Comparison of ENCODE assay signal across 16 cellular contexts in genomic region chr1:9238134-9238533, GRCh38. TPM values are rescaled to one million over a fixed set of nuclear protein-coding genes. Genes with fewer than 3 reads are reported as not detected.
A peak's percentile ranks its signal among the peaks of the same experiment; 100 is the strongest.
DNase-seq lines count a peak whose midpoint lies in the region; ATAC-seq and TF ChIP-seq lines count a peak whose summit lies in the region.
"Had no signal": no experiment of that assay in that cellular context is flagged by ENCODE, and none has a peak within 500 bp of the region (broad histone marks: within the 10 kb centered on the region; RNA-seq: fewer than 3 reads in every experiment).

No MANE protein-coding gene starts in this region.

- H3K9me3 ChIP-seq in ascending aorta: no peaks in the 10 kb centered on the region
- no peaks in the 10 kb centered on the region for H3K9me3 ChIP-seq in lower lobe of right lung
- H3K9me3 ChIP-seq: SJCRH30 had no signal

- H3K27me3 ChIP-seq in ascending aorta (no peaks in the 10 kb centered on the region), lower lobe of right lung (ENCODE audit: low read depth) (no peaks in the 10 kb centered on the region)
- H3K27me3 ChIP-seq: SJCRH30 had no signal

- no peak for ATAC-seq in lower lobe of right lung
- ATAC-seq in stimulated activated effector memory CD8-positive, alpha-beta T cell treated with anti-CD3 and anti-CD28 coated beads, Interleukin-12 subunit alpha, Interleukin-12 subunit beta, amount 100 ng/mL, for 72 hours: no peak
- ATAC-seq in HG03159 (IDR thresholded peaks at IDR 0.05; ENCODE audit: unreplicated experiment): no peak
- ATAC-seq: stimulated activated naive CD8-positive, alpha-beta T cell treated with anti-CD3 and anti-CD28 coated beads, Interleukin-15, amount 100 ng/mL, for 72 hours had no signal

- H3K4me3 Mint-ChIP-seq in IgD-negative memory B cell: peak overlapping the region in 1 of 4 donors; percentile 52
- H3K4me3 Mint-ChIP-seq in stimulated activated effector memory CD8-positive, alpha-beta T cell treated with anti-CD3 and anti-CD28 coated beads, Interleukin-12 subunit alpha, Interleukin-12 subunit beta, amount 100 ng/mL, for 72 hours: no peak overlapping the region
- H3K4me3 Mint-ChIP-seq: stimulated activated naive CD8-positive, alpha-beta T cell treated with anti-CD3 and anti-CD28 coated beads, Interleukin-15, amount 100 ng/mL, for 72 hours had no signal

- H3K4me3 ChIP-seq in ascending aorta: no peak overlapping the region
- no peak overlapping the region for H3K4me3 ChIP-seq in lower lobe of right lung
- H3K4me3 ChIP-seq: SJCRH30 had no signal

- H3K36me3 ChIP-seq in ascending aorta: no peaks in the 10 kb centered on the region
- H3K36me3 ChIP-seq in lower lobe of right lung: no peaks in the 10 kb centered on the region
- H3K36me3 ChIP-seq: SJCRH30 had no signal

- no peaks in the 10 kb centered on the region for H3K36me3 Mint-ChIP-seq in IgD-negative memory B cell
- peaks cover 11% of the 10 kb centered on the region for H3K36me3 Mint-ChIP-seq in stimulated activated effector memory CD8-positive, alpha-beta T cell treated with anti-CD3 and anti-CD28 coated beads, Interleukin-12 subunit alpha, Interleukin-12 subunit beta, amount 100 ng/mL, for 72 hours

- intact Hi-C loops in ascending aorta (cut with DNase I) (loop anchor here (5.0 kb wide), 1 partner anchor 54 kb away; the partner anchor contains the start of gene SPSB1), lower lobe of right lung (cut with DNase I) (no loop called here)

- DNase-seq in ascending aorta (ENCODE audit: low spot score in 2 of 2): no peak
- DNase-seq in lower lobe of right lung: no peak
- DNase-seq in stimulated activated effector memory CD8-positive, alpha-beta T cell treated with anti-CD3 and anti-CD28 coated beads, Interleukin-12 subunit alpha, Interleukin-12 subunit beta, amount 100 ng/mL, for 72 hours (ENCODE audit: low spot score in 2 of 2): no peak
- DNase-seq in NOMO-1 treated with dmso at 0.1 percent for 144 hours (lab: John Stamatoyannopoulos, UW; ENCODE audit: unreplicated experiment): no peak
- no peak for DNase-seq in GM03348 (ENCODE audit: low spot score)
- DNase-seq: anterior cingulate cortex; GF-D8; glutamatergic neuron; mesendoderm; NCI-H146; NCI-H69; SJCRH30; stimulated activated naive CD8-positive, alpha-beta T cell treated with anti-CD3 and anti-CD28 coated beads, Interleukin-15, amount 100 ng/mL, for 72 hours had no signal

- peaks cover 32 to 37% (median 33%) of the 10 kb centered on the region in 3 donors for H3K4me1 Mint-ChIP-seq in IgD-negative memory B cell
- H3K4me1 Mint-ChIP-seq in stimulated activated effector memory CD8-positive, alpha-beta T cell treated with anti-CD3 and anti-CD28 coated beads, Interleukin-12 subunit alpha, Interleukin-12 subunit beta, amount 100 ng/mL, for 72 hours: peaks cover 39% of the 10 kb centered on the region

- no peaks in the 10 kb centered on the region for H3K27me3 Mint-ChIP-seq in IgD-negative memory B cell
- H3K27me3 Mint-ChIP-seq: stimulated activated naive CD8-positive, alpha-beta T cell treated with anti-CD3 and anti-CD28 coated beads, Interleukin-15, amount 100 ng/mL, for 72 hours had no signal

- TF ChIP-seq CTCF in ascending aorta (IDR thresholded peaks at IDR 0.05) (no peak), lower lobe of right lung (IDR thresholded peaks at IDR 0.05) (no peak)

- peak overlapping the region in 2 of 3 donors; percentile 34 to 84 for H3K27ac Mint-ChIP-seq in IgD-negative memory B cell
- H3K27ac Mint-ChIP-seq in stimulated activated effector memory CD8-positive, alpha-beta T cell treated with anti-CD3 and anti-CD28 coated beads, Interleukin-12 subunit alpha, Interleukin-12 subunit beta, amount 100 ng/mL, for 72 hours: peak overlapping the region; percentile 40
- H3K27ac Mint-ChIP-seq: stimulated activated naive CD8-positive, alpha-beta T cell treated with anti-CD3 and anti-CD28 coated beads, Interleukin-15, amount 100 ng/mL, for 72 hours had no signal

- H3K27ac ChIP-seq in ascending aorta: peak overlapping the region; percentile 29 to 78
- peak overlapping the region; percentile 74 for H3K27ac ChIP-seq in lower lobe of right lung
- H3K27ac ChIP-seq: SJCRH30, VCaP had no signal

- H3K4me1 ChIP-seq in ascending aorta (peaks cover 8 to 67% of the 10 kb centered on the region in 2 donors), lower lobe of right lung (peaks cover 91% of the 10 kb centered on the region)

- H3K9me3 Mint-ChIP-seq in IgD-negative memory B cell: no peaks in the 10 kb centered on the region
- no peaks in the 10 kb centered on the region for H3K9me3 Mint-ChIP-seq in stimulated activated effector memory CD8-positive, alpha-beta T cell treated with anti-CD3 and anti-CD28 coated beads, Interleukin-12 subunit alpha, Interleukin-12 subunit beta, amount 100 ng/mL, for 72 hours
- H3K9me3 Mint-ChIP-seq: stimulated activated naive CD8-positive, alpha-beta T cell treated with anti-CD3 and anti-CD28 coated beads, Interleukin-15, amount 100 ng/mL, for 72 hours had no signal

RNA-seq across cellular contexts. Expression of gene H6PD, which starts 3.6 kb away (rescaled TPM):
- 11.3 TPM for polyA plus RNA-seq in IgD-negative memory B cell
- total RNA-seq in ascending aorta (56.8 TPM), lower lobe of right lung (40.7 TPM)

RNA-seq across cellular contexts. Expression of gene SPSB1, which starts 54.6 kb away (rescaled TPM):
- 1.8 TPM for polyA plus RNA-seq in IgD-negative memory B cell
- 64.9 TPM for total RNA-seq in ascending aorta
- total RNA-seq in lower lobe of right lung: 14.7 TPM
